12 cellular contexts compared by ENCODE assay signal in genomic region chr5:179150011-179150410, GRCh38.
"Had no signal": no experiment of that assay in that cellular context is flagged by ENCODE, and none has a peak within 500 bp of the region (broad histone marks: within the 10 kb centered on the region; RNA-seq: fewer than 3 reads in every experiment).

No MANE protein-coding gene starts in this region.

- H3K27me3 ChIP-seq: gastrocnemius medialis, ovary had no signal

- H3K4me1 ChIP-seq: gastrocnemius medialis had no signal

- H3K9me3 ChIP-seq: gastrocnemius medialis, ovary had no signal

- H3K36me3 ChIP-seq: gastrocnemius medialis, ovary had no signal

- H3K27ac ChIP-seq: gastrocnemius medialis, ovary had no signal

- DNase-seq: central memory CD4-positive, alpha-beta T cell; effector memory CD4-positive, alpha-beta T cell; gastrocnemius medialis; immature natural killer cell; natural killer cell; nucleus accumbens; ovary; small intestine; stimulated activated CD4-positive, alpha-beta T cell treated with anti-CD3 and anti-CD28 coated beads, Interleukin-2, amount 100 ng/mL, for 48 hours; stimulated activated naive CD4-positive, alpha-beta T cell treated with Interleukin-2 at 50 U/mL for 16 hours had no signal

- H3K4me3 ChIP-seq: gastrocnemius medialis, ovary had no signal

- ATAC-seq: esophagus mucosa, gastrocnemius medialis, left colon, natural killer cell had no signal
